Comparison of ENCODE assay signal across 16 cellular contexts in the genomic region with DNA sequence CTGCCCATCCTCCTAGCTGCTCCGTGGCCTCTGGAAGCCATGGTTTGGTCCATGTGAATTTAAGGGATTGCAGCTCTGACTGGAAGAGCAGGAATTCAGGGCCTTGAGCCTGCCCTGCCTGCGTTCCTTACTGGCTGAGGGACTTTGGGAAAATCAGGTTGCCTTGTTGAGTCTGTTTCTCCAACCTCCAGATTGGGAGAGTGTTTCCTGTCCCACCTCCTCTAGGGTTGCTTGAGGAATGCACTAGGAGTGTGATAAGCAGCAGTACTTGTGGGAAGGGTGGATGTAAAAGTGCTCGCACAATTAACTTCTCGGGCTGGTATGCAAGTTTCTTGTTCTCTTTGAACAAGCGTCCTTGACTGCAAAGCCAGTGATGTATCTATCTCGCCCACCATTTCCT.
"Had no signal": no experiment of that assay in that cellular context is flagged by ENCODE, and none has a peak within 500 bp of the region (broad histone marks: within the 10 kb centered on the region; RNA-seq: fewer than 3 reads in every experiment).

No MANE protein-coding gene starts in this region.

- DNase-seq: activated CD4-positive, alpha-beta T cell treated with anti-CD3 and anti-CD28 coated beads, Interleukin-2, amount 50 U/mL, for 1 hour; activated CD8-positive, alpha-beta memory T cell treated with anti-CD3 and anti-CD28 coated beads, Interleukin-2, amount 50 U/mL, for 4 hours; activated effector memory CD4-positive, alpha-beta T cell treated with Interleukin-2 at 50 U/mL for 16 hours; activated naive CD4-positive, alpha-beta T cell treated with anti-CD3 and anti-CD28 coated beads, Interleukin-2, amount 10 ng/mL, durations not matched to agents 7 days and 5 days; activated T-cell treated with anti-CD3 and anti-CD28 coated beads, Interleukin-2, amount 50 U/mL, for 48 hours; immature natural killer cell; psoas muscle; right lobe of liver; stimulated activated CD4-positive, alpha-beta T cell treated with anti-CD3 and anti-CD28 coated beads, Interleukin-4, amount 100 ng/mL, for 24 hours had no signal

- FAIRE-seq: endometrium had no signal

- H3K27me3 ChIP-seq: ascending aorta, right lobe of liver had no signal

- H3K4me1 ChIP-seq: ascending aorta, psoas muscle, right lobe of liver had no signal

- H3K27ac ChIP-seq: ascending aorta, coronary artery, psoas muscle, right lobe of liver, thoracic aorta had no signal

- ATAC-seq: activated CD4-positive, CD25-positive, alpha-beta regulatory T cell treated with anti-CD3 and anti-CD28 coated beads, Interleukin-2, amount 50 U/mL, for 24 hours; esophagus mucosa; right lobe of liver; stimulated activated effector memory CD8-positive, alpha-beta T cell treated with anti-CD3 and anti-CD28 coated beads, Interleukin-12 subunit alpha, Interleukin-12 subunit beta, amount 100 ng/mL, for 72 hours had no signal

- H3K9me3 ChIP-seq: ascending aorta, psoas muscle, right lobe of liver, thoracic aorta had no signal

- H3K36me3 ChIP-seq: ascending aorta, right lobe of liver, thoracic aorta had no signal

- H3K4me3 ChIP-seq: ascending aorta, coronary artery, psoas muscle, right lobe of liver, thoracic aorta had no signal
